In genomic region chr15:38521316-38521715, GRCh38 we compare ENCODE assay signal across 22 cellular contexts. TPM values are rescaled to one million over a fixed set of nuclear protein-coding genes. Genes with fewer than 3 reads are reported as not detected.
DNase-seq lines count a peak whose midpoint lies in the region; ATAC-seq and FAIRE-seq lines count a peak whose summit lies in the region.
"Had no signal": no experiment of that assay in that cellular context is flagged by ENCODE, and none has a peak within 500 bp of the region (broad histone marks: within the 10 kb centered on the region; RNA-seq: fewer than 3 reads in every experiment).

No MANE protein-coding gene starts in this region.

- peaks cover 55% of the 10 kb centered on the region for H3K36me3 ChIP-seq in effector memory CD4-positive, alpha-beta T cell (ENCODE audit: control insufficient read depth, insufficient read depth, low read length)
- H3K36me3 ChIP-seq: breast epithelium, pancreas, sigmoid colon, tibial nerve had no signal

- H3K4me3 Mint-ChIP-seq in activated naive CD4-positive, alpha-beta T cell treated with anti-CD3 and anti-CD28 coated beads for 36 hours: no peak overlapping the region
- H3K4me3 Mint-ChIP-seq: activated B cell treated with CpG ODN at 0.5 μM for 24 hours had no signal

- H3K36me3 Mint-ChIP-seq in activated naive CD4-positive, alpha-beta T cell treated with anti-CD3 and anti-CD28 coated beads for 36 hours (ENCODE audit: low read depth): peaks cover 20% of the 10 kb centered on the region
- H3K36me3 Mint-ChIP-seq in activated naive CD4-positive, alpha-beta T cell treated with anti-CD3 and anti-CD28 coated beads, Interleukin-2, amount 50 U/mL, for 72 hours: peaks cover 18 to 34% of the 10 kb centered on the region in 2 donors

- FAIRE-seq in GM19239 (lab: Jason Lieb, UNC): no peak
- FAIRE-seq: pancreas had no signal

- H3K4me3 ChIP-seq in effector memory CD4-positive, alpha-beta T cell (ENCODE audit: insufficient read depth, low read depth, low read length, poor library complexity, severe bottlenecking): no peak overlapping the region
- H3K4me3 ChIP-seq: breast epithelium, pancreas, sigmoid colon, tibial nerve had no signal

- no peaks in the 10 kb centered on the region for H3K27me3 ChIP-seq in effector memory CD4-positive, alpha-beta T cell (replicated peaks; ENCODE audit: control insufficient read depth, insufficient read depth, low read length, poor library complexity, severe bottlenecking)
- H3K27me3 ChIP-seq: breast epithelium, pancreas, tibial nerve had no signal

- no peak for DNase-seq in activated naive CD4-positive, alpha-beta T cell treated with anti-CD3 and anti-CD28 coated beads for 36 hours
- no peak for DNase-seq in activated naive CD4-positive, alpha-beta T cell treated with Interleukin-2 at 50 U/mL for 16 hours
- DNase-seq in NCI-H69 (lab: John Stamatoyannopoulos, UW) (peak; percentile 61), retina (peak; percentile 33), GM19239 (ENCODE audit: insufficient read length, low spot score) (no peak)
- no peak for DNase-seq in activated naive CD4-positive, alpha-beta T cell treated with anti-CD3 and anti-CD28 coated beads, Interleukin-2, amount 50 U/mL, for 72 hours (ENCODE audit: low spot score in 2 of 2)
- DNase-seq in effector memory CD4-positive, alpha-beta T cell: no peak
- DNase-seq: activated B cell treated with CpG ODN at 0.5 μM for 24 hours; Caco-2; EL; GOT3; islet precursor cell; mammary epithelial cell; NCI-H1048; NCI-H2029; NCI-H446 treated with DMSO at 0.1 percent for 48 hours; pancreas; sigmoid colon; stimulated activated naive CD4-positive, alpha-beta T cell had no signal

- H3K9me3 Mint-ChIP-seq in activated naive CD4-positive, alpha-beta T cell treated with anti-CD3 and anti-CD28 coated beads for 36 hours: no peaks in the 10 kb centered on the region
- no peaks in the 10 kb centered on the region for H3K9me3 Mint-ChIP-seq in activated naive CD4-positive, alpha-beta T cell treated with anti-CD3 and anti-CD28 coated beads, Interleukin-2, amount 50 U/mL, for 72 hours
- H3K9me3 Mint-ChIP-seq: activated B cell treated with CpG ODN at 0.5 μM for 24 hours had no signal

- H3K9me3 ChIP-seq in effector memory CD4-positive, alpha-beta T cell (ENCODE audit: control insufficient read depth, low read length): no peaks in the 10 kb centered on the region
- H3K9me3 ChIP-seq: breast epithelium, Caco-2, pancreas, sigmoid colon, tibial nerve had no signal

- H3K4me1 Mint-ChIP-seq in activated naive CD4-positive, alpha-beta T cell treated with anti-CD3 and anti-CD28 coated beads for 36 hours (ENCODE audit: low read depth): peaks cover 64% of the 10 kb centered on the region
- H3K4me1 Mint-ChIP-seq: activated B cell treated with CpG ODN at 0.5 μM for 24 hours had no signal

- no peaks in the 10 kb centered on the region for H3K27me3 Mint-ChIP-seq in activated naive CD4-positive, alpha-beta T cell treated with anti-CD3 and anti-CD28 coated beads for 36 hours (ENCODE audit: low read depth)
- H3K27me3 Mint-ChIP-seq: activated B cell treated with CpG ODN at 0.5 μM for 24 hours had no signal

- peak in 1 of 2 donors; percentile 37 for ATAC-seq in activated naive CD4-positive, alpha-beta T cell treated with anti-CD3 and anti-CD28 coated beads, Interleukin-2, amount 50 U/mL, for 72 hours
- ATAC-seq: pancreas had no signal

- H3K27ac Mint-ChIP-seq in activated naive CD4-positive, alpha-beta T cell treated with anti-CD3 and anti-CD28 coated beads for 36 hours: peak overlapping the region; percentile 39
- H3K27ac Mint-ChIP-seq in activated naive CD4-positive, alpha-beta T cell treated with anti-CD3 and anti-CD28 coated beads, Interleukin-2, amount 50 U/mL, for 72 hours: peak overlapping the region; percentile 11 to 87
- H3K27ac Mint-ChIP-seq: activated B cell treated with CpG ODN at 0.5 μM for 24 hours had no signal

- H3K27ac ChIP-seq in effector memory CD4-positive, alpha-beta T cell (ENCODE audit: insufficient read depth, low read length, poor library complexity, severe bottlenecking): no peak overlapping the region
- H3K27ac ChIP-seq: breast epithelium, KMS-11, pancreas, sigmoid colon, tibial nerve had no signal

- intact Hi-C loops in activated naive CD4-positive, alpha-beta T cell treated with anti-CD3 and anti-CD28 coated beads for 36 hours (cut with micrococcal nuclease): no loop called here

- CTCF ChIA-PET in activated naive CD4-positive, alpha-beta T cell treated with anti-CD3 and anti-CD28 coated beads for 36 hours (lab: Charles Lee): interaction anchor here (0.8 to 2.7 kb wide), 6 partner anchors 9 to 170 kb away, joined by 3 to 13 read pairs (median 3); no protein-coding TSS in a partner anchor

- no peaks in the 10 kb centered on the region for H3K4me1 ChIP-seq in effector memory CD4-positive, alpha-beta T cell (ENCODE audit: control insufficient read depth, insufficient read depth, low read length, poor library complexity, severe bottlenecking)
- H3K4me1 ChIP-seq: breast epithelium, Caco-2, pancreas, sigmoid colon, tibial nerve had no signal

RNA-seq across cellular contexts. Expression of gene RASGRP1, which starts 43.3 kb away (rescaled TPM):
- 10 to 100 TPM; 44.2 to 44.9 TPM for total RNA-seq in activated naive CD4-positive, alpha-beta T cell treated with anti-CD3 and anti-CD28 coated beads for 36 hours
- 100 to 1,000 TPM in 1 of 2 donors, 10 to 100 TPM in 1; 61.2 to 102 TPM for total RNA-seq in activated naive CD4-positive, alpha-beta T cell treated with anti-CD3 and anti-CD28 coated beads, Interleukin-2, amount 50 U/mL, for 72 hours

Comparison
In these comparisons a context has a peak if more than half of its experiments do, and no peak if none do; other contexts are left out.
1. DNase-seq: peak in NCI-H69 (single experiment) and retina (single experiment); none in activated naive CD4-positive, alpha-beta T cell treated with anti-CD3 and anti-CD28 coated beads for 36 hours (single experiment), activated naive CD4-positive, alpha-beta T cell treated with Interleukin-2 at 50 U/mL for 16 hours (single experiment), activated naive CD4-positive, alpha-beta T cell treated with anti-CD3 and anti-CD28 coated beads, Interleukin-2, amount 50 U/mL, for 72 hours (0 of 2), effector memory CD4-positive, alpha-beta T cell (0 of 3) and GM19239 (single experiment).